ENCODE assay signal across 21 cellular contexts in the genomic region with DNA sequence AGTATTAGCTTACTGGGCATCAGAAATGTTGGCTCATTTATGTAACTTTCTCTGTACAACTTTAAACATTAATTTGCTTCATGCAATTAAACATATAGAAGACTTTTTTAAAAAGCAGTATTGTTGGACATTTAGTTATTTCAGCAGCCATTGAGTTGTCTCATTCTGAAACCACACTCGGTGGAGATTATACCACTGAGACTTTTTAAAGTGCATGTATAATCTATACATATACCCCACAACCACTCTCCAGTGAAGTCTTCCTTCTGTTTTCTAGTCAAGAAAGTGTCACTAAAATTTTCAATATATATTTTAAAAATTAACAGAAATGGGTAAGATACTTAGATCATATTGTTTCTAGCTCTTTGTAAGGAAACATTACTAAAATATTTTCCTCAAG. TPM values are rescaled to one million over a fixed set of nuclear protein-coding genes. Genes with fewer than 3 reads are reported as not detected.
DNase-seq lines count a peak whose midpoint lies in the region; ATAC-seq and TF ChIP-seq lines count a peak whose summit lies in the region.
"Had no signal": no experiment of that assay in that cellular context is flagged by ENCODE, and none has a peak within 500 bp of the region (broad histone marks: within the 10 kb centered on the region; RNA-seq: fewer than 3 reads in every experiment).

No MANE protein-coding gene starts in this region.

- H3K27me3 ChIP-seq in A673 (replicated peaks; ENCODE audit: insufficient read depth, low read depth, low read length, poor library complexity) = no peaks in the 10 kb centered on the region
- H3K27me3 ChIP-seq in mesendoderm (ENCODE audit: insufficient read depth, low read length, poor library complexity) = no peaks in the 10 kb centered on the region
- H3K27me3 ChIP-seq: MG63, SJSA1 had no signal

- H3K27ac ChIP-seq in A673 (ENCODE audit: low read depth, low read length, poor library complexity, severe bottlenecking) (no peak overlapping the region), mesendoderm (ENCODE audit: low read depth, low read length) (no peak overlapping the region)
- H3K27ac ChIP-seq: C4-2B, SJSA1 had no signal

- H3K36me3 ChIP-seq in A673 (ENCODE audit: insufficient read depth, low read length, poor library complexity, severe bottlenecking) = no peaks in the 10 kb centered on the region
- no peaks in the 10 kb centered on the region for H3K36me3 ChIP-seq in mesendoderm (ENCODE audit: control insufficient read depth, insufficient read depth, low read length)

- H3K36me3 Mint-ChIP-seq in activated naive CD8-positive, alpha-beta T cell treated with anti-CD3 and anti-CD28 coated beads, Interleukin-2, amount 50 U/mL, for 24 hours (ENCODE audit: low read depth) = peaks cover 39% of the 10 kb centered on the region
- peaks cover 34% of the 10 kb centered on the region for H3K36me3 Mint-ChIP-seq in activated naive CD8-positive, alpha-beta T cell treated with anti-CD3 and anti-CD28 coated beads for 36 hours
- peaks cover 46% of the 10 kb centered on the region for H3K36me3 Mint-ChIP-seq in nephron progenitor cell (ENCODE audit: low read depth)

- no peak overlapping the region for H3K4me3 ChIP-seq in A673 (ENCODE audit: low read depth, low read length, poor library complexity, severe bottlenecking)
- no peak overlapping the region for H3K4me3 ChIP-seq in mesendoderm (ENCODE audit: low read length)
- H3K4me3 ChIP-seq: MG63, SJSA1 had no signal

- no peak overlapping the region for H3K27ac Mint-ChIP-seq in activated naive CD8-positive, alpha-beta T cell treated with anti-CD3 and anti-CD28 coated beads, Interleukin-2, amount 50 U/mL, for 24 hours
- no peak overlapping the region for H3K27ac Mint-ChIP-seq in activated naive CD8-positive, alpha-beta T cell treated with anti-CD3 and anti-CD28 coated beads for 36 hours
- H3K27ac Mint-ChIP-seq in nephron progenitor cell = no peak overlapping the region
- H3K27ac Mint-ChIP-seq: CD8-positive, alpha-beta memory T cell had no signal

- H3K23ac ChIP-seq in mesendoderm (ENCODE audit: low read length) = no peak overlapping the region

- no CpG with 5 or more reads among the region's 1 CpG for WGBS in mesendoderm (ENCODE audit: extremely low coverage, insufficient coverage, low lambda C conversion rate)

- H2BK5ac ChIP-seq in mesendoderm (ENCODE audit: low read length) = no peak overlapping the region

- H3K4me1 ChIP-seq in A673 (ENCODE audit: insufficient read depth, low read length, poor library complexity, severe bottlenecking) = no peaks in the 10 kb centered on the region
- H3K4me1 ChIP-seq in mesendoderm (ENCODE audit: control insufficient read depth, low read depth, low read length) = no peaks in the 10 kb centered on the region

- H3K4me2 ChIP-seq in mesendoderm (ENCODE audit: low read length) = no peak overlapping the region

- no peak overlapping the region for H2BK15ac ChIP-seq in mesendoderm (replicated peaks; ENCODE audit: low read depth)

- peaks cover 8% of the 10 kb centered on the region for H3K9me3 Mint-ChIP-seq in activated naive CD8-positive, alpha-beta T cell treated with anti-CD3 and anti-CD28 coated beads, Interleukin-2, amount 50 U/mL, for 24 hours
- peaks cover 6% of the 10 kb centered on the region for H3K9me3 Mint-ChIP-seq in activated naive CD8-positive, alpha-beta T cell treated with anti-CD3 and anti-CD28 coated beads for 36 hours
- peaks cover 31% of the 10 kb centered on the region for H3K9me3 Mint-ChIP-seq in nephron progenitor cell

- no peaks in the 10 kb centered on the region for H3K79me1 ChIP-seq in mesendoderm (ENCODE audit: low read length)

- no peak overlapping the region for H3K4ac ChIP-seq in mesendoderm (ENCODE audit: low read depth, low read length)

- H3K27me3 Mint-ChIP-seq in activated naive CD8-positive, alpha-beta T cell treated with anti-CD3 and anti-CD28 coated beads, Interleukin-2, amount 50 U/mL, for 24 hours = no peaks in the 10 kb centered on the region
- H3K27me3 Mint-ChIP-seq in activated naive CD8-positive, alpha-beta T cell treated with anti-CD3 and anti-CD28 coated beads for 36 hours = no peaks in the 10 kb centered on the region
- no peaks in the 10 kb centered on the region for H3K27me3 Mint-ChIP-seq in nephron progenitor cell (ENCODE audit: low read depth, poor library complexity)
- H3K27me3 Mint-ChIP-seq: CD8-positive, alpha-beta memory T cell had no signal

- H3K18ac ChIP-seq in mesendoderm (ENCODE audit: low read length) = no peak overlapping the region

- TF ChIP-seq CTCF in nephron progenitor cell (IDR thresholded peaks at IDR 0.05) (no peak), A673 (conservative IDR thresholded peaks at IDR 0.05; ENCODE audit: low read depth, low read length) (no peak)

- H2BK120ac ChIP-seq in mesendoderm (ENCODE audit: low read depth, low read length) = no peak overlapping the region

- H3K56ac ChIP-seq in mesendoderm (ENCODE audit: low read length) = no peak overlapping the region

- H3K9ac ChIP-seq in mesendoderm (ENCODE audit: low read length) = no peak overlapping the region

- H3K79me2 ChIP-seq in mesendoderm (ENCODE audit: control insufficient read depth, insufficient read depth, low read length) = no peaks in the 10 kb centered on the region

- no peak overlapping the region for H4K5ac ChIP-seq in mesendoderm (ENCODE audit: low read length)

- CTCF ChIA-PET in A673 (lab: Charles Lee) = no interaction called here

- peak; percentile 36 for ATAC-seq in activated naive CD8-positive, alpha-beta T cell treated with anti-CD3 and anti-CD28 coated beads, Interleukin-2, amount 50 U/mL, for 24 hours
- ATAC-seq in GM21619 (IDR thresholded peaks at IDR 0.05; ENCODE audit: unreplicated experiment) = peak; percentile 42
- peak; percentile 46 for ATAC-seq in HG03432 (IDR thresholded peaks at IDR 0.05; ENCODE audit: unreplicated experiment)

- peaks cover 10% of the 10 kb centered on the region for H3K4me1 Mint-ChIP-seq in activated naive CD8-positive, alpha-beta T cell treated with anti-CD3 and anti-CD28 coated beads, Interleukin-2, amount 50 U/mL, for 24 hours
- peaks cover 14% of the 10 kb centered on the region for H3K4me1 Mint-ChIP-seq in activated naive CD8-positive, alpha-beta T cell treated with anti-CD3 and anti-CD28 coated beads for 36 hours
- no peaks in the 10 kb centered on the region for H3K4me1 Mint-ChIP-seq in nephron progenitor cell

- DNase-seq in activated naive CD8-positive, alpha-beta T cell treated with anti-CD3 and anti-CD28 coated beads, Interleukin-2, amount 50 U/mL, for 24 hours = no peak
- no peak for DNase-seq in activated naive CD8-positive, alpha-beta T cell treated with anti-CD3 and anti-CD28 coated beads for 36 hours
- DNase-seq in nephron progenitor cell (no peak), NCI-H146 treated with DMSO at 0.1 percent for 48 hours (lab: John Stamatoyannopoulos, UW; ENCODE audit: unreplicated experiment) (no peak), A673 (ENCODE audit: low spot score) (no peak), mesendoderm (no peak)
- DNase-seq: 8988T; CD8-positive, alpha-beta memory T cell; DMS53; EL; MG63; NCI-H1417; NCI-H187; NCI-H446; NCI-H526; OCI-M1; T-helper 1 cell had no signal

- no peak overlapping the region for H4K8ac ChIP-seq in mesendoderm (ENCODE audit: low read depth, low read length)

- intact Hi-C loops in A673 (cut with micrococcal nuclease; ENCODE audit: unreplicated experiment) = no loop called here

- no TSS peak for BruUV-seq in A673 (replicated peaks; lab: Mats Ljungman, UMichigan)

- H3K9me3 ChIP-seq in A673 (ENCODE audit: low read depth, low read length, poor library complexity, severe bottlenecking) = no peaks in the 10 kb centered on the region

- POLR2A ChIA-PET in A673 (lab: Charles Lee; ENCODE audit: low non-redundant PET) = no interaction called here

- H2AK5ac ChIP-seq in mesendoderm (ENCODE audit: low read length) = no peak overlapping the region

- H3K4me3 Mint-ChIP-seq in activated naive CD8-positive, alpha-beta T cell treated with anti-CD3 and anti-CD28 coated beads, Interleukin-2, amount 50 U/mL, for 24 hours = no peak overlapping the region
- no peak overlapping the region for H3K4me3 Mint-ChIP-seq in activated naive CD8-positive, alpha-beta T cell treated with anti-CD3 and anti-CD28 coated beads for 36 hours
- no peak overlapping the region for H3K4me3 Mint-ChIP-seq in nephron progenitor cell
- H3K4me3 Mint-ChIP-seq: CD8-positive, alpha-beta memory T cell had no signal

RNA-seq across cellular contexts. Expression of a gene that starts 15.5 kb away (rescaled TPM):
- total RNA-seq in activated naive CD8-positive, alpha-beta T cell treated with anti-CD3 and anti-CD28 coated beads for 36 hours = 10 to 100 TPM; 11.1 to 11.3 TPM
- 3.8 and 5.1 TPM in 2 replicates for total RNA-seq in A673 (2021)
- polyA plus RNA-seq in mesendoderm (2013, experiment 1 of 2) = 2.9 TPM
- 3.0 TPM for polyA plus RNA-seq in mesendoderm (2013, experiment 2 of 2)

RNA-seq across cellular contexts. Expression of a gene that starts 15.7 kb away (rescaled TPM):
- total RNA-seq in activated naive CD8-positive, alpha-beta T cell treated with anti-CD3 and anti-CD28 coated beads for 36 hours = 1 to 10 TPM; 3.1 to 3.2 TPM
- 3.6 and 4.0 TPM in 2 replicates for total RNA-seq in A673 (2021)
- polyA plus RNA-seq in mesendoderm (2013, experiment 1 of 2) = 3.6 TPM
- polyA plus RNA-seq in mesendoderm (2013, experiment 2 of 2) = 3.5 TPM

RNA-seq across cellular contexts. Expression of a gene that starts 36.2 kb away (rescaled TPM):
- 10 to 100 TPM; 53.6 to 61.5 TPM for total RNA-seq in activated naive CD8-positive, alpha-beta T cell treated with anti-CD3 and anti-CD28 coated beads for 36 hours
- total RNA-seq in A673 (2021) = 16.0 and 17.0 TPM in 2 replicates
- polyA plus RNA-seq in mesendoderm (2013, experiment 1 of 2) = 9.3 TPM
- 9.1 TPM for polyA plus RNA-seq in mesendoderm (2013, experiment 2 of 2)
